ENCODE assay signal across 10 cellular contexts in genomic region chr5:100898504-100899346, GRCh38. TPM values are rescaled to one million over a fixed set of nuclear protein-coding genes. Genes with fewer than 3 reads are reported as not detected.
DNase-seq lines count a peak whose midpoint lies in the region; ATAC-seq and TF ChIP-seq lines count a peak whose summit lies in the region.
"Had no signal": no experiment of that assay in that cellular context is flagged by ENCODE, and none has a peak within 500 bp of the region (broad histone marks: within the 10 kb centered on the region; RNA-seq: fewer than 3 reads in every experiment).

No MANE protein-coding gene starts in this region.

- no peak for TF ChIP-seq EP300 in suprapubic skin (IDR thresholded peaks at IDR 0.05)

- H3K36me3 ChIP-seq in BLaER1 treated with 17β-estradiol and CSF1 and Interleukin-3, amounts not matched to agents 10 nM and 100 nM: peaks cover 30 to 63% (median 48%) of the 10 kb centered on the region in 11 experiments; a peak in 21 of 22 replicates
- H3K36me3 ChIP-seq in OCI-LY7 (ENCODE audit: insufficient read depth, low read length): peaks cover 29% of the 10 kb centered on the region
- H3K36me3 ChIP-seq in suprapubic skin: no peaks in the 10 kb centered on the region

- WGBS in suprapubic skin: 74% methylated on average over 5 of the region's 5 CpGs

- intact Hi-C loops in OCI-LY7 (cut with micrococcal nuclease; ENCODE audit: unreplicated experiment): no loop called here

- TF ChIP-seq CTCF in OCI-LY7 (conservative IDR thresholded peaks at IDR 0.05; ENCODE audit: low read length): no peak
- no peak for TF ChIP-seq CTCF in fibroblast of mammary gland (conservative IDR thresholded peaks at IDR 0.05; ENCODE audit: control insufficient read depth, insufficient read depth, low read depth, low read length)
- no peak for TF ChIP-seq CTCF in suprapubic skin (IDR thresholded peaks at IDR 0.05)

- peaks cover 25 to 57% (median 42%) of the 10 kb centered on the region in 10 experiments for H3K4me1 ChIP-seq in BLaER1 treated with 17β-estradiol and CSF1 and Interleukin-3, amounts not matched to agents 10 nM and 100 nM
- H3K4me1 ChIP-seq in OCI-LY7 (ENCODE audit: insufficient read depth, low read length, poor library complexity, severe bottlenecking) (peaks cover 52% of the 10 kb centered on the region), suprapubic skin (peaks cover 23% of the 10 kb centered on the region)

- peak; percentile 38 for DNase-seq in OCI-LY7 (ENCODE audit: low spot score)
- DNase-seq in fibroblast of mammary gland (ENCODE audit: low read depth): peak; percentile 19
- DNase-seq in suprapubic skin (ENCODE audit: low spot score in 2 of 2): no peak
- no peak for DNase-seq in HuH-7.5 (ENCODE audit: low spot score)
- DNase-seq in stimulated activated naive CD4-positive, alpha-beta T cell treated with Interleukin-2 at 50 U/mL for 16 hours (lab: John Stamatoyannopoulos, UW): no peak
- DNase-seq: NCI-H2081 treated with DMSO at 0.1 percent for 48 hours, PC-9 had no signal

- CTCF ChIA-PET in OCI-LY7 (lab: Charles Lee; ENCODE audit: unreplicated experiment): interaction anchor here (0.7 to 1.3 kb wide), 2 partner anchors 11 to 80 kb away, joined by 3 read pairs; no protein-coding TSS in a partner anchor

- H3K9me3 ChIP-seq in BLaER1 treated with 17β-estradiol and CSF1 and Interleukin-3, amounts not matched to agents 10 nM and 100 nM (replicated peaks in 1 of 11): peaks cover 0 to 11% (median 8%) of the 10 kb centered on the region in 11 experiments; a peak in 10 of 22 replicates
- peaks cover 10% of the 10 kb centered on the region; the same call in 1 of the 2 replicates for H3K9me3 ChIP-seq in OCI-LY7 (ENCODE audit: low read length)
- no peaks in the 10 kb centered on the region for H3K9me3 ChIP-seq in suprapubic skin

- H3K79me2 ChIP-seq in OCI-LY7 (ENCODE audit: insufficient read depth, low read depth, low read length): peaks cover 64% of the 10 kb centered on the region; the same call in 1 of the 2 replicates

- no peak for TF ChIP-seq POLR2A in suprapubic skin (IDR thresholded peaks at IDR 0.05)

- BruUV-seq in OCI-LY7 (replicated peaks; lab: Mats Ljungman, UMichigan): no TSS peak

- no peak for ATAC-seq in GM19452 (IDR thresholded peaks at IDR 0.05; ENCODE audit: unreplicated experiment)

- no peaks in the 10 kb centered on the region for H3K9me2 ChIP-seq in OCI-LY7 (ENCODE audit: insufficient read depth, low read length)

- peak overlapping the region; percentile 60 to 99 (median 88) for H3K4me3 ChIP-seq in BLaER1 treated with 17β-estradiol and CSF1 and Interleukin-3, amounts not matched to agents 10 nM and 100 nM
- H3K4me3 ChIP-seq in GM08714 (ENCODE audit: low read length) (peak overlapping the region; percentile 66), OCI-LY7 (ENCODE audit: low read depth, low read length, poor library complexity, severe bottlenecking) (peak overlapping the region; percentile 87), fibroblast of mammary gland (ENCODE audit: control insufficient read depth, low read depth, low read length) (no peak overlapping the region), suprapubic skin (no peak overlapping the region)

- H3K9ac ChIP-seq in BLaER1 treated with 17β-estradiol and CSF1 and Interleukin-3, amounts not matched to agents 10 nM and 100 nM: peak overlapping the region; percentile 66 to 99 (median 98)

- peak overlapping the region; percentile 77 to 97 (median 83) for H3K4me2 ChIP-seq in BLaER1 treated with 17β-estradiol and CSF1 and Interleukin-3, amounts not matched to agents 10 nM and 100 nM
- H3K4me2 ChIP-seq in OCI-LY7 (ENCODE audit: low read length): peak overlapping the region; percentile 96
- H3K4me2 ChIP-seq: PC-9 had no signal

- POLR2A ChIA-PET in OCI-LY7 (lab: Charles Lee): interaction anchor here (0.7 to 12.8 kb wide), 13 partner anchors 11 to 364 kb away, joined by 3 to 290 read pairs (median 18); partner anchors contain the start of gene FAM174A

- H3K27ac ChIP-seq in BLaER1 treated with 17β-estradiol and CSF1 and Interleukin-3, amounts not matched to agents 10 nM and 100 nM: peak overlapping the region; percentile 36 to 100 (median 99); a peak in 21 of 22 replicates
- H3K27ac ChIP-seq in OCI-LY7 (ENCODE audit: low read depth, low read length, poor library complexity, severe bottlenecking): peak overlapping the region; percentile 94
- no peak overlapping the region for H3K27ac ChIP-seq in suprapubic skin
- H3K27ac ChIP-seq: PC-9 had no signal

- peak overlapping the region; percentile 5; the same call in 1 of the 2 replicates for H2AFZ ChIP-seq in OCI-LY7 (ENCODE audit: low read length)

- H3K27me3 ChIP-seq in BLaER1 treated with 17β-estradiol and CSF1 and Interleukin-3, amounts not matched to agents 10 nM and 100 nM: no peaks in the 10 kb centered on the region
- peaks cover 3% of the 10 kb centered on the region for H3K27me3 ChIP-seq in suprapubic skin

- peaks cover 0 to 62% (median 22%) of the 10 kb centered on the region in 11 experiments; a peak in 11 of 22 replicates for H4K20me1 ChIP-seq in BLaER1 treated with 17β-estradiol and CSF1 and Interleukin-3, amounts not matched to agents 10 nM and 100 nM
- no peaks in the 10 kb centered on the region; the same call in 1 of the 2 replicates for H4K20me1 ChIP-seq in OCI-LY7 (ENCODE audit: insufficient read depth, low read length)

RNA-seq across cellular contexts. Expression of gene ST8SIA4, which starts 4.4 kb away (rescaled TPM):
- total RNA-seq in OCI-LY7 (2014; rRNA removed; shearing (Covaris generic)): 10.2 and 14.9 TPM in 2 replicates
- total RNA-seq in OCI-LY7 (2022) (40.3 and 42.9 TPM in 2 replicates), suprapubic skin (1 to 10 TPM in 1 of 4 donors, under 1 TPM in 3; 0.44 to 2.3 (median 0.82) TPM)

Comparison
In these comparisons a context has a peak if more than half of its experiments do, and no peak if none do; other contexts are left out.
1. H3K4me3 ChIP-seq: peak in BLaER1 treated with 17β-estradiol and CSF1 and Interleukin-3, amounts not matched to agents 10 nM and 100 nM (10 of 10), GM08714 (single experiment) and OCI-LY7 (single experiment); none in fibroblast of mammary gland (single experiment) and suprapubic skin (single experiment).
2. DNase-seq: peak in OCI-LY7 (single experiment) and fibroblast of mammary gland (single experiment); none in suprapubic skin (0 of 2), HuH-7.5 (single experiment) and stimulated activated naive CD4-positive, alpha-beta T cell treated with Interleukin-2 at 50 U/mL for 16 hours (single experiment).